1 cellular context compared by ENCODE assay signal in genomic region chr2:213237787-213238186, GRCh38.
A peak's percentile ranks its signal among the peaks of the same experiment; 100 is the strongest.
TF ChIP-seq lines count a peak whose summit lies in the region.

No MANE protein-coding gene starts in this region.

TF ChIP-seq in GM12878, 131 proteins besides CTCF, POLR2A, EP300 and RAD21:
- no peak for TF ChIP-seq IKZF2 (IDR thresholded peaks at IDR 0.05)
- no peak for TF ChIP-seq NRF1 (conservative IDR thresholded peaks at IDR 0.05; ENCODE audit: low read depth, low read length)
- peak; percentile 53; the same call in 1 of the 2 replicates for TF ChIP-seq NFIC (IDR thresholded peaks at IDR 0.05; ENCODE audit: low read depth, low read length)
- TF ChIP-seq PRDM15 (CRISPR knock-in tag; IDR thresholded peaks at IDR 0.05), result no peak
- peak; percentile 86; the same call in 1 of the 2 replicates for TF ChIP-seq CHD1 (IDR thresholded peaks at IDR 0.05; ENCODE audit: low read depth, low read length)
- TF ChIP-seq KAT2A (conservative IDR thresholded peaks at IDR 0.05; ENCODE audit: control insufficient read depth, low read depth, low read length), result no peak
- peak; percentile 30; the same call in 1 of the 2 replicates for TF ChIP-seq ATF2 (IDR thresholded peaks at IDR 0.05; ENCODE audit: low read length)
- TF ChIP-seq, protein P1, sequence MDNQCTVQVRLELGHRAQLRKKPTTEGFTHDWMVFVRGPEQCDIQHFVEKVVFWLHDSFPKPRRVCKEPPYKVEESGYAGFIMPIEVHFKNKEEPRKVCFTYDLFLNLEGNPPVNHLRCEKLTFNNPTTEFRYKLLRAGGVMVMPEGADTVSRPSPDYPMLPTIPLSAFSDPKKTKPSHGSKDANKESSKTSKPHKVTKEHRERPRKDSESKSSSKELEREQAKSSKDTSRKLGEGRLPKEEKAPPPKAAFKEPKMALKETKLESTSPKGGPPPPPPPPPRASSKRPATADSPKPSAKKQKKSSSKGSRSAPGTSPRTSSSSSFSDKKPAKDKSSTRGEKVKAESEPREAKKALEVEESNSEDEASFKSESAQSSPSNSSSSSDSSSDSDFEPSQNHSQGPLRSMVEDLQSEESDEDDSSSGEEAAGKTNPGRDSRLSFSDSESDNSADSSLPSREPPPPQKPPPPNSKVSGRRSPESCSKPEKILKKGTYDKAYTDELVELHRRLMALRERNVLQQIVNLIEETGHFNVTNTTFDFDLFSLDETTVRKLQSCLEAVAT (IDR thresholded peaks at IDR 0.05), result peak; percentile 98
- TF ChIP-seq, protein P2, sequence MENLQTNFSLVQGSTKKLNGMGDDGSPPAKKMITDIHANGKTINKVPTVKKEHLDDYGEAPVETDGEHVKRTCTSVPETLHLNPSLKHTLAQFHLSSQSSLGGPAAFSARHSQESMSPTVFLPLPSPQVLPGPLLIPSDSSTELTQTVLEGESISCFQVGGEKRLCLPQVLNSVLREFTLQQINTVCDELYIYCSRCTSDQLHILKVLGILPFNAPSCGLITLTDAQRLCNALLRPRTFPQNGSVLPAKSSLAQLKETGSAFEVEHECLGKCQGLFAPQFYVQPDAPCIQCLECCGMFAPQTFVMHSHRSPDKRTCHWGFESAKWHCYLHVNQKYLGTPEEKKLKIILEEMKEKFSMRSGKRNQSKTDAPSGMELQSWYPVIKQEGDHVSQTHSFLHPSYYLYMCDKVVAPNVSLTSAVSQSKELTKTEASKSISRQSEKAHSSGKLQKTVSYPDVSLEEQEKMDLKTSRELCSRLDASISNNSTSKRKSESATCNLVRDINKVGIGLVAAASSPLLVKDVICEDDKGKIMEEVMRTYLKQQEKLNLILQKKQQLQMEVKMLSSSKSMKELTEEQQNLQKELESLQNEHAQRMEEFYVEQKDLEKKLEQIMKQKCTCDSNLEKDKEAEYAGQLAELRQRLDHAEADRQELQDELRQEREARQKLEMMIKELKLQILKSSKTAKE (IDR thresholded peaks at IDR 0.05; ENCODE audit: low read depth, poor library complexity, severe bottlenecking), result peak; percentile 21
- peak; percentile 65 for TF ChIP-seq POLR2AphosphoS5 (IDR thresholded peaks at IDR 0.05; ENCODE audit: low read length)
- TF ChIP-seq TAF1 (IDR thresholded peaks at IDR 0.05; ENCODE audit: borderline replicate concordance, low read depth, low read length), result peak; percentile 38; the same call in 1 of the 2 replicates
